Comparison of ENCODE assay signal across 21 cellular contexts in the genomic region with DNA sequence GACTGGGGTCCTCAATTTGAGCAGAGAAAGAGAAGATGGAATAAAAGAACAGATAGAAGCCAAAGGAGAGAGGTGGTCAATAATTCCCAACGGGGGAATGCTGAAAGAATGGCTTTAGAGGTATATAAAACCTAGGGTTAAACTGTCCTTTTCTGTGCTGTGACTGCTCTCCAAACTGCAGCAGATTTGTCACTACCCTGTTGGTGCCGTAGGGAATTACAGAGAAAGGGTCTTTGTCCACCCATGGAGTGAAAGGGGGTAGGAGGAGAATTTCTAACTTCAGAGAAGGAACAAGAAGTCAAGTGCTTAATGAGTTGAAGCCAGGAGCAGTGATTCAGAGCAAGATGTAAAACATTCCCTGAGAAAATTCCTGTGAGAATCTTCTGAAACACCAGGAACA.
DNase-seq lines count a peak whose midpoint lies in the region; ATAC-seq and TF ChIP-seq lines count a peak whose summit lies in the region.
"Had no signal": no experiment of that assay in that cellular context is flagged by ENCODE, and none has a peak within 500 bp of the region (broad histone marks: within the 10 kb centered on the region; RNA-seq: fewer than 3 reads in every experiment).

No MANE protein-coding gene starts in this region.

- H3K9me3 ChIP-seq in BE2C = no peaks in the 10 kb centered on the region
- no peaks in the 10 kb centered on the region for H3K9me3 ChIP-seq in HAP-1
- H3K9me3 ChIP-seq in CD4-positive, alpha-beta T cell (ENCODE audit: control insufficient read depth, low read length) = no peaks in the 10 kb centered on the region
- H3K9me3 ChIP-seq in T-helper 17 cell (ENCODE audit: control insufficient read depth, low read length, poor library complexity, severe bottlenecking) = no peaks in the 10 kb centered on the region
- H3K9me3 ChIP-seq: upper lobe of left lung had no signal

- TF ChIP-seq CTCF in BE2C (IDR thresholded peaks at IDR 0.05; ENCODE audit: low read depth, low read length) (peak; percentile 18; the same call in 1 of the 2 replicates), VCaP (conservative IDR thresholded peaks at IDR 0.05) (0 out of 2 replicates have a peak, but pooled peaks have one; percentile 6), osteocyte (IDR thresholded peaks at IDR 0.05) (no peak)
- no peak for TF ChIP-seq CTCF in CD4-positive, alpha-beta T cell (IDR thresholded peaks at IDR 0.05)

- POLR2A ChIA-PET in CD4-positive, alpha-beta T cell (lab: Charles Lee) = no interaction called here

- H3K27me3 Mint-ChIP-seq in osteocyte (ENCODE audit: unreplicated experiment) (peaks cover 4% of the 10 kb centered on the region), T-helper 17 cell (no peaks in the 10 kb centered on the region)
- no peaks in the 10 kb centered on the region for H3K27me3 Mint-ChIP-seq in CD4-positive, alpha-beta T cell
- H3K27me3 Mint-ChIP-seq: activated CD4-positive, alpha-beta memory T cell treated with anti-CD3 and anti-CD28 coated beads for 36 hours; activated naive CD8-positive, alpha-beta T cell; dendritic cell treated with granulocyte-macrophage colony-stimulating factor and Interleukin-4, amounts not matched to agents 40 ng/mL and 50 ng/mL, for 4 days had no signal

- H3K4me1 ChIP-seq in BE2C (no peaks in the 10 kb centered on the region), HAP-1 (peaks cover 22% of the 10 kb centered on the region)
- H3K4me1 ChIP-seq: upper lobe of left lung had no signal

- intact Hi-C loops in CD4-positive, alpha-beta T cell (cut with DNase I, micrococcal nuclease) = no loop called here

- H3K36me3 ChIP-seq in BE2C (no peaks in the 10 kb centered on the region), HAP-1 (replicated peaks) (no peaks in the 10 kb centered on the region)
- H3K36me3 ChIP-seq: upper lobe of left lung had no signal

- CTCF ChIA-PET in CD4-positive, alpha-beta T cell (lab: Charles Lee) = no interaction called here

- H3K4me3 Mint-ChIP-seq in osteocyte (ENCODE audit: unreplicated experiment) = no peak overlapping the region
- no peak overlapping the region for H3K4me3 Mint-ChIP-seq in CD4-positive, alpha-beta T cell
- H3K4me3 Mint-ChIP-seq in T-helper 17 cell = no peak overlapping the region
- H3K4me3 Mint-ChIP-seq: activated CD4-positive, alpha-beta memory T cell treated with anti-CD3 and anti-CD28 coated beads for 36 hours; activated naive CD8-positive, alpha-beta T cell; dendritic cell treated with granulocyte-macrophage colony-stimulating factor and Interleukin-4, amounts not matched to agents 40 ng/mL and 50 ng/mL, for 4 days had no signal

- DNase-seq in BE2C (no peak), HAP-1 (ENCODE audit: low spot score in 2 of 2) (peak; percentile 33 to 40), left kidney (ENCODE audit: low read depth, low spot score) (peak; percentile 31), osteocyte (ENCODE audit: extremely low spot score, unreplicated experiment) (no peak), T-helper 17 cell (no peak), COLO668 (lab: John Stamatoyannopoulos, UW; ENCODE audit: unreplicated experiment) (no peak)
- no peak for DNase-seq in CD4-positive, alpha-beta T cell
- DNase-seq: activated CD4-positive, alpha-beta memory T cell treated with anti-CD3 and anti-CD28 coated beads for 36 hours; activated CD4-positive, CD25-positive, alpha-beta regulatory T cell; aorta; caudate nucleus; GM23248; Karpas-422; kidney glomerular epithelial cell; NCI-H187; nucleus accumbens; upper lobe of left lung had no signal

- no peak overlapping the region for H3K27ac ChIP-seq in VCaP
- no peak overlapping the region for H3K27ac ChIP-seq in CD4-positive, alpha-beta T cell (ENCODE audit: low read depth, low read length)
- H3K27ac ChIP-seq: GM23248, upper lobe of left lung had no signal

- no peaks in the 10 kb centered on the region for H3K4me1 Mint-ChIP-seq in osteocyte (ENCODE audit: unreplicated experiment)
- H3K4me1 Mint-ChIP-seq in CD4-positive, alpha-beta T cell (ENCODE audit: low read depth) = no peaks in the 10 kb centered on the region
- H3K4me1 Mint-ChIP-seq in T-helper 17 cell = no peaks in the 10 kb centered on the region

- no peak overlapping the region for H3K4me3 ChIP-seq in BE2C (ENCODE audit: low read depth, low read length)
- H3K4me3 ChIP-seq in HAP-1 = no peak overlapping the region
- H3K4me3 ChIP-seq: GM23248, smooth muscle cell, upper lobe of left lung had no signal

- H3K27me3 ChIP-seq in BE2C (no peaks in the 10 kb centered on the region), HAP-1 (ENCODE audit: low read depth) (no peaks in the 10 kb centered on the region)
- H3K27me3 ChIP-seq in CD4-positive, alpha-beta T cell (ENCODE audit: control insufficient read depth, insufficient read depth, low read length) = no peaks in the 10 kb centered on the region
- H3K27me3 ChIP-seq: upper lobe of left lung had no signal

- H3K27ac Mint-ChIP-seq in osteocyte (ENCODE audit: unreplicated experiment) (no peak overlapping the region), T-helper 17 cell (no peak overlapping the region)
- no peak overlapping the region for H3K27ac Mint-ChIP-seq in CD4-positive, alpha-beta T cell
- H3K27ac Mint-ChIP-seq: activated CD4-positive, alpha-beta memory T cell treated with anti-CD3 and anti-CD28 coated beads for 36 hours; activated naive CD8-positive, alpha-beta T cell; dendritic cell treated with granulocyte-macrophage colony-stimulating factor and Interleukin-4, amounts not matched to agents 40 ng/mL and 50 ng/mL, for 4 days had no signal

- no peak for ATAC-seq in CD4-positive, alpha-beta T cell (ENCODE audit: poor library complexity)
- ATAC-seq in T-helper 17 cell = no peak

- H3K9me3 Mint-ChIP-seq in osteocyte (ENCODE audit: unreplicated experiment) = no peaks in the 10 kb centered on the region
- peaks cover 5% of the 10 kb centered on the region for H3K9me3 Mint-ChIP-seq in CD4-positive, alpha-beta T cell

- H3K36me3 Mint-ChIP-seq in osteocyte (ENCODE audit: unreplicated experiment) = no peaks in the 10 kb centered on the region
- H3K36me3 Mint-ChIP-seq in CD4-positive, alpha-beta T cell (ENCODE audit: low read depth) = no peaks in the 10 kb centered on the region
- no peaks in the 10 kb centered on the region for H3K36me3 Mint-ChIP-seq in T-helper 17 cell (ENCODE audit: low read depth)
- H3K36me3 Mint-ChIP-seq: activated CD4-positive, alpha-beta memory T cell treated with anti-CD3 and anti-CD28 coated beads for 36 hours; activated naive CD8-positive, alpha-beta T cell had no signal

- in situ Hi-C loops in HAP-1 (cut with MboI; ENCODE audit: low sequenced_read_pairs) = no loop called here

Comparison
In these comparisons a context has a peak if more than half of its experiments do, and no peak if none do; other contexts are left out.
1. DNase-seq: peak in HAP-1 (2 of 2) and left kidney (single experiment); none in BE2C (single experiment), osteocyte (single experiment), CD4-positive, alpha-beta T cell (0 of 10), T-helper 17 cell (0 of 3) and COLO668 (single experiment).
2. CTCF ChIP-seq: peak in BE2C (single experiment) and VCaP (single experiment); none in osteocyte (single experiment) and CD4-positive, alpha-beta T cell (single experiment).